Comparison of ENCODE assay signal across 8 cellular contexts in genomic region chr10:3783313-3783689, GRCh38. TPM values are rescaled to one million over a fixed set of nuclear protein-coding genes. Genes with fewer than 3 reads are reported as not detected.
DNase-seq lines count a peak whose midpoint lies in the region; ATAC-seq and TF ChIP-seq lines count a peak whose summit lies in the region.

No MANE protein-coding gene starts in this region.

- H3K4me3 Mint-ChIP-seq in T-helper 1 cell treated with Interleukin-12 subunit alpha and Interleukin-12 subunit beta and Interleukin-4 antibody, amounts not matched to agents 30 μg/mL and 1 μg/mL, for 36 hours: peak overlapping the region; percentile 98

- no peaks in the 10 kb centered on the region for H3K27me3 ChIP-seq in smooth muscle cell (ENCODE audit: low read depth)

- no peaks in the 10 kb centered on the region for H3K27me3 Mint-ChIP-seq in T-helper 1 cell treated with Interleukin-12 subunit alpha and Interleukin-12 subunit beta and Interleukin-4 antibody, amounts not matched to agents 30 μg/mL and 1 μg/mL, for 36 hours (ENCODE audit: low read depth)

- ATAC-seq in GM19023 (IDR thresholded peaks at IDR 0.05; ENCODE audit: unreplicated experiment): peak; percentile 16
- peak; percentile 19 for ATAC-seq in HG03520 (IDR thresholded peaks at IDR 0.05; ENCODE audit: unreplicated experiment)

- peak overlapping the region; percentile 99 for H3K27ac Mint-ChIP-seq in T-helper 1 cell treated with Interleukin-12 subunit alpha and Interleukin-12 subunit beta and Interleukin-4 antibody, amounts not matched to agents 30 μg/mL and 1 μg/mL, for 36 hours

- H3K36me3 Mint-ChIP-seq in T-helper 1 cell treated with Interleukin-12 subunit alpha and Interleukin-12 subunit beta and Interleukin-4 antibody, amounts not matched to agents 30 μg/mL and 1 μg/mL, for 36 hours (ENCODE audit: low read depth): peaks cover 61% of the 10 kb centered on the region

- TF ChIP-seq CTCF in astrocyte of the spinal cord (IDR thresholded peaks at IDR 0.05; ENCODE audit: low read depth, low read length): no peak
- no peak for TF ChIP-seq CTCF in smooth muscle cell (IDR thresholded peaks at IDR 0.05; ENCODE audit: borderline replicate concordance, insufficient read depth, poor library complexity, severe bottlenecking)

- H3K4me1 Mint-ChIP-seq in T-helper 1 cell treated with Interleukin-12 subunit alpha and Interleukin-12 subunit beta and Interleukin-4 antibody, amounts not matched to agents 30 μg/mL and 1 μg/mL, for 36 hours (ENCODE audit: low read depth): peaks cover 54% of the 10 kb centered on the region

- H4K20me1 ChIP-seq in smooth muscle cell (ENCODE audit: low read depth): peaks cover 67% of the 10 kb centered on the region

- peaks cover 6% of the 10 kb centered on the region for H3K36me3 ChIP-seq in smooth muscle cell (ENCODE audit: low read depth)

- no peak overlapping the region for H2AFZ ChIP-seq in smooth muscle cell (ENCODE audit: low read depth)

- WGBS in smooth muscle cell (ENCODE audit: low lambda C conversion rate): under 1% methylated on average over 12 of the region's 12 CpGs

- no peaks in the 10 kb centered on the region for H3K9me3 ChIP-seq in iPS-18c (ENCODE audit: control insufficient read depth, insufficient read depth, low read length)
- no peaks in the 10 kb centered on the region for H3K9me3 ChIP-seq in smooth muscle cell (replicated peaks; ENCODE audit: low read depth)

- peaks cover 70% of the 10 kb centered on the region for H3K79me2 ChIP-seq in smooth muscle cell (ENCODE audit: low read depth)

- peak; percentile 55 for DNase-seq in AG08396 (ENCODE audit: low spot score)
- DNase-seq in astrocyte of the spinal cord (ENCODE audit: low read depth, low spot score): no peak
- no peak for DNase-seq in smooth muscle cell (lab: John Stamatoyannopoulos, UW; ENCODE audit: unreplicated experiment)
- DNase-seq in NCI-H1436 treated with DMSO at 0.1 percent for 48 hours (lab: John Stamatoyannopoulos, UW): no peak

- H3K4me2 ChIP-seq in smooth muscle cell: peak overlapping the region; percentile 93

- peak overlapping the region; percentile 99 for H3K27ac ChIP-seq in smooth muscle cell (ENCODE audit: low read depth)

- H3K4me1 ChIP-seq in smooth muscle cell (ENCODE audit: low read depth): peaks cover 7% of the 10 kb centered on the region

- peaks cover 73% of the 10 kb centered on the region for H3F3A ChIP-seq in smooth muscle cell (ENCODE audit: low read depth)

- H3K4me3 ChIP-seq in astrocyte of the spinal cord (ENCODE audit: low read depth, low read length) (peak overlapping the region; percentile 83), iPS-18c (ENCODE audit: insufficient read depth, low read depth, low read length) (peak overlapping the region; percentile 85), smooth muscle cell (peak overlapping the region; percentile 87)

- in situ Hi-C loops in astrocyte of the spinal cord (cut with HindIII; ENCODE audit: low sequenced_read_pairs): no loop called here

- H3K9ac ChIP-seq in smooth muscle cell (ENCODE audit: low read depth): peak overlapping the region; percentile 99

- H3K9me3 Mint-ChIP-seq in T-helper 1 cell treated with Interleukin-12 subunit alpha and Interleukin-12 subunit beta and Interleukin-4 antibody, amounts not matched to agents 30 μg/mL and 1 μg/mL, for 36 hours: no peaks in the 10 kb centered on the region

RNA-seq across cellular contexts. Expression of gene KLF6, which starts 1.7 kb away (rescaled TPM):
- 171 and 198 TPM in 2 replicates for total RNA-seq in smooth muscle cell
- 519 and 728 TPM in 2 replicates for polyA plus RNA-seq in smooth muscle cell
